In the genomic region with DNA sequence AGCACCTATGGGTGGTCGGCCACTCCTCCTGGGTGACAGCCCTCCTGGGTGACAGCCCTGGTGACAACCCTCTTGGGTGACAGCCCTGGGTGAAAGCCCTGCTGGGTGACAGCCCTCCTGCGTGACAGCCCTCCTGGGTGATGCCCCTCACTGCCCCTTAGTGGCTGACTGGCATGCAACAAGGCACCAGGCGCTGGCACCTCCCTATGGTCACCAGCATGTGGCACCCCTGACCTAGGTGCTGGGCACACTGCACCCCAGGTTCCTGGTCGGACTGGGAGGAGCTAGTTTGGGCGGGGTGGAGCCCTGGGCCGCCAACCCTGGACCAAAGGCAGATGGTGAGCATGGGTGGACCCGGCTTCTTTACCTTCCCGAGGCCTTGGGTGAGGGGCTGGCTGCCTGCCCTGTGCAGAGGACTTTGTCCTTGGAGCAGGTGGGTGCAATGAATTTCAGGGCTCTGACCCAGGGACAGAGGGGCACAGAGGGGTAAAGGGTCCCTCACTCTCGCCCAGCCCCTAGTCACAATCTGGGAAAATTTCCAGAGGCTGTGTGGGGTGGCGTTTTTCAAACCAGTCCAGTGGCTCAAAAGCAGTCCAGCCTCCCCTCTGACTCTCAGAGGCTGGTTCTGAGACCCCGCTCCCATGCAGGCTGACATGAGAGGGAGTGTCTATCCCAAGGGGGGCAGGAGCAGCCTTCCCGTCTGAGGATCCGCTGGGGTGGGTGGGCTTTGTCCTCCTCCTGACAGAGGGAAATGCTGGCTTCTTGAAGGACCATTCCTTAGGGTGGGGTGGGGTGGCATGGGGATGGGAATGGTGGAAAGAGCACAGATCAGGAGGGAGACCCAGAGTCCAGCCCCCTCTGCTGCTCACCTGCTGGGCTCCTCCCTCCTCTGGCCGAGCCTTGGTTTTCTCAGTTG, we compare ENCODE assay signal across 14 cellular contexts. TPM values are rescaled to one million over a fixed set of nuclear protein-coding genes. Genes with fewer than 3 reads are reported as not detected.
A peak's percentile ranks its signal among the peaks of the same experiment; 100 is the strongest.
DNase-seq lines count a peak whose midpoint lies in the region; ATAC-seq and TF ChIP-seq lines count a peak whose summit lies in the region.
"Had no signal": no experiment of that assay in that cellular context is flagged by ENCODE, and none has a peak within 500 bp of the region (broad histone marks: within the 10 kb centered on the region; RNA-seq: fewer than 3 reads in every experiment).

No MANE protein-coding gene starts in this region.

- TF ChIP-seq CTCF in lung (IDR thresholded peaks at IDR 0.05; ENCODE audit: control extremely low read depth, extremely low read depth), result peak; percentile 98

- WGBS in lung, 2 donors, result 89 to 91% methylated on average over 14 of the region's 14 CpGs

- H3K27ac ChIP-seq in lung (ENCODE audit: low read depth in 1 of 2, low read length in 1 of 2), result no peak overlapping the region
- H3K27ac ChIP-seq: SK-N-MC had no signal

- no peaks in the 10 kb centered on the region for H3K9me3 ChIP-seq in lung (ENCODE audit: control insufficient read depth in 2 of 2, insufficient read depth in 1 of 2, low read length in 1 of 2)

- DNase-seq in NCI-H2196 (lab: John Stamatoyannopoulos, UW; ENCODE audit: unreplicated experiment) (peak; percentile 6), NCI-H2196 treated with DMSO at 0.1 percent for 48 hours (lab: John Stamatoyannopoulos, UW; ENCODE audit: unreplicated experiment) (no peak), lung (ENCODE audit: low spot score) (no peak), NCI-H2107 treated with DMSO at 0.1 percent for 48 hours (lab: John Stamatoyannopoulos, UW; ENCODE audit: unreplicated experiment) (no peak), NCI-H2029 (lab: John Stamatoyannopoulos, UW) (no peak)
- no peak for DNase-seq in activated CD4-positive, alpha-beta T cell treated with anti-CD3 and anti-CD28 coated beads, Interleukin-2, amount 50 U/mL, for 4 hours
- DNase-seq: activated naive CD8-positive, alpha-beta T cell treated with anti-CD3 and anti-CD28 coated beads for 36 hours; endodermal cell; left cardiac atrium; NCI-H1048 had no signal

- peaks cover 0 to 3% of the 10 kb centered on the region in 2 donors for H3K4me1 ChIP-seq in lung (ENCODE audit: control insufficient read depth in 2 of 2, insufficient read depth in 2 of 2, low read length in 2 of 2)

- ATAC-seq in HG02623 (IDR thresholded peaks at IDR 0.05; ENCODE audit: unreplicated experiment) (peak; percentile 87), SK-N-SH treated with all-trans-retinoic acid at 6 μM for 48 hours (peak; percentile 83), lung (ENCODE audit: insufficient read depth, low FRiP score) (no peak)

- no peaks in the 10 kb centered on the region for H3K27me3 ChIP-seq in lung (ENCODE audit: control insufficient read depth, insufficient read depth)

- no peaks in the 10 kb centered on the region for H3K36me3 ChIP-seq in lung (ENCODE audit: control insufficient read depth in 2 of 2, insufficient read depth in 2 of 2, low read length in 2 of 2)

- H3K4me3 ChIP-seq in lung, result no peak overlapping the region
- H3K4me3 ChIP-seq: SK-N-MC had no signal

TF ChIP-seq in SK-N-SH treated with all-trans-retinoic acid at 6 μM for 48 hours, 23 proteins besides CTCF, POLR2A, EP300 and RAD21 (continues in another document):
- TF ChIP-seq PATZ1 (CRISPR knock-in tag; IDR thresholded peaks at IDR 0.05; ENCODE audit: borderline replicate concordance), result no peak
- TF ChIP-seq ZFP30 (CRISPR knock-in tag; IDR thresholded peaks at IDR 0.05), result no peak
- TF ChIP-seq ZNF565 (CRISPR knock-in tag; conservative IDR thresholded peaks at IDR 0.05; ENCODE audit: low read depth), result no peak
- no peak for TF ChIP-seq POU6F1 (CRISPR knock-in tag; IDR thresholded peaks at IDR 0.05; ENCODE audit: borderline replicate concordance, low read depth)
- no peak for TF ChIP-seq ISL1 (CRISPR knock-in tag; IDR thresholded peaks at IDR 0.05)
- TF ChIP-seq CSDC2 (CRISPR knock-in tag; IDR thresholded peaks at IDR 0.05), result no peak
- TF ChIP-seq RARB (CRISPR knock-in tag; IDR thresholded peaks at IDR 0.05), result no peak
- no peak for TF ChIP-seq TCF4 (CRISPR knock-in tag; IDR thresholded peaks at IDR 0.05; ENCODE audit: borderline replicate concordance)
- TF ChIP-seq ESRRG (CRISPR knock-in tag; IDR thresholded peaks at IDR 0.05), result no peak
- TF ChIP-seq OSR1 (CRISPR knock-in tag; IDR thresholded peaks at IDR 0.05), result no peak
- TF ChIP-seq ZNF8 (CRISPR knock-in tag; IDR thresholded peaks at IDR 0.05), result no peak
- no peak for TF ChIP-seq GLIS3 (CRISPR knock-in tag; IDR thresholded peaks at IDR 0.05)
- no peak for TF ChIP-seq BACH2 (CRISPR knock-in tag; IDR thresholded peaks at IDR 0.05; ENCODE audit: borderline replicate concordance)
- no peak for TF ChIP-seq ZNF70 (CRISPR knock-in tag; IDR thresholded peaks at IDR 0.05)
- TF ChIP-seq PPARA (CRISPR knock-in tag; IDR thresholded peaks at IDR 0.05; ENCODE audit: borderline replicate concordance), result no peak
- TF ChIP-seq TOX (CRISPR knock-in tag; IDR thresholded peaks at IDR 0.05; ENCODE audit: borderline replicate concordance), result no peak
- TF ChIP-seq CREB5 (CRISPR knock-in tag; IDR thresholded peaks at IDR 0.05; ENCODE audit: low read depth), result no peak
- no peak for TF ChIP-seq ZFP3 (CRISPR knock-in tag; IDR thresholded peaks at IDR 0.05)
- TF ChIP-seq TSHZ2 (CRISPR knock-in tag; IDR thresholded peaks at IDR 0.05), result no peak

RNA-seq across cellular contexts. Expression of gene TNFRSF13B, which starts 25.9 kb away (rescaled TPM):
- total RNA-seq in lung, result under 1 TPM; 0.34 to 0.61 TPM
- 1 to 10 TPM in 1 of 2 donors, under 1 TPM in 1; 0.08 to 1.4 TPM for polyA plus RNA-seq in lung
- total RNA-seq: A172, left cardiac atrium had no signal

RNA-seq across cellular contexts. Expression of gene MPRIP, which starts 44.5 kb away (rescaled TPM):
- total RNA-seq in lung, result 100 to 1,000 TPM; 181 to 342 TPM
- 100 to 1,000 TPM; 121 to 168 TPM for polyA plus RNA-seq in lung
